In genomic region chr2:74552914-74553811, GRCh38 we compare ENCODE assay signal across 9 cellular contexts. TPM values are rescaled to one million over a fixed set of nuclear protein-coding genes. Genes with fewer than 3 reads are reported as not detected.
A peak's percentile ranks its signal among the peaks of the same experiment; 100 is the strongest.
DNase-seq lines count a peak whose midpoint lies in the region; FAIRE-seq and TF ChIP-seq lines count a peak whose summit lies in the region.
"Had no signal": no experiment of that assay in that cellular context is flagged by ENCODE, and none has a peak within 500 bp of the region (broad histone marks: within the 10 kb centered on the region; RNA-seq: fewer than 3 reads in every experiment).

No MANE protein-coding gene starts in this region.

- no peaks in the 10 kb centered on the region for H3F3A ChIP-seq in neural cell (ENCODE audit: insufficient read depth, low read length, poor library complexity, severe bottlenecking)

- no peaks in the 10 kb centered on the region for H3K9me2 ChIP-seq in neural cell (ENCODE audit: insufficient read depth, low read length)

- no peak for FAIRE-seq in urothelium cell line (lab: Jason Lieb, UNC)
- FAIRE-seq: A204.1 had no signal

- no peaks in the 10 kb centered on the region for H3K9me3 ChIP-seq in neural cell (ENCODE audit: low read length)

- TF ChIP-seq CTCF in NB4 (IDR thresholded peaks at IDR 0.05; ENCODE audit: low read depth, low read length) (no peak), neural cell (IDR thresholded peaks at IDR 0.05; ENCODE audit: poor library complexity, severe bottlenecking) (no peak)

- H3K36me3 ChIP-seq in neural cell (ENCODE audit: insufficient read depth, low read length): no peaks in the 10 kb centered on the region

- H3K27me3 ChIP-seq in neural cell (ENCODE audit: insufficient read depth, low read depth, low read length): peaks cover 47% of the 10 kb centered on the region

- peak overlapping the region; percentile 72 for H3K9ac ChIP-seq in neural cell (ENCODE audit: low read length)

- H3K4me3 ChIP-seq in NB4 (ENCODE audit: low read depth, low read length) (peak overlapping the region; percentile 8), neural cell (ENCODE audit: low read length) (peak overlapping the region; percentile 81)

- no peaks in the 10 kb centered on the region for H3K79me2 ChIP-seq in neural cell (replicated peaks; ENCODE audit: insufficient read depth, low read length)

- H2AFZ ChIP-seq in neural cell (ENCODE audit: low read depth, low read length): peak overlapping the region; percentile 79

- DNase-seq in DMS 273 (lab: John Stamatoyannopoulos, UW; ENCODE audit: unreplicated experiment) (peak; percentile 65), DMS 273 treated with DMSO at 0.1 percent for 48 hours (lab: John Stamatoyannopoulos, UW) (no peak), NB4 (ENCODE audit: low read depth) (peak; percentile 52), ecto neural progenitor cell (ENCODE audit: low spot score) (peak; percentile 76), superior temporal gyrus (ENCODE audit: extremely low spot score) (no peak), NOMO-1 treated with dmso at 0.1 percent for 144 hours (lab: John Stamatoyannopoulos, UW; ENCODE audit: unreplicated experiment) (no peak), urothelium cell line (ENCODE audit: low spot score) (no peak)

- TF ChIP-seq POLR2A in NB4 (IDR thresholded peaks at IDR 0.05; ENCODE audit: extremely low read depth, insufficient read length): no peak

- peak overlapping the region; percentile 48 for H3K4me2 ChIP-seq in neural cell (ENCODE audit: low read length)

- no peaks in the 10 kb centered on the region for H4K20me1 ChIP-seq in neural cell (ENCODE audit: insufficient read depth)

- no peak for TF ChIP-seq EP300 in neural cell (conservative IDR thresholded peaks at IDR 0.05; ENCODE audit: poor library complexity, severe bottlenecking)

- peak overlapping the region; percentile 39 for H3K27ac ChIP-seq in neural cell (ENCODE audit: low read length)

- no peak for TF ChIP-seq RAD21 in neural cell (conservative IDR thresholded peaks at IDR 0.05)

TF ChIP-seq in neural cell, 6 proteins besides CTCF, POLR2A, EP300 and RAD21:
- TF ChIP-seq MXI1 (conservative IDR thresholded peaks at IDR 0.05; ENCODE audit: poor library complexity, severe bottlenecking) (no peak), REST (IDR thresholded peaks at IDR 0.05; ENCODE audit: borderline replicate concordance) (no peak), SMC3 (conservative IDR thresholded peaks at IDR 0.05; ENCODE audit: poor library complexity) (no peak)

RNA-seq across cellular contexts. Expression of gene LOXL3, which starts 0.6 kb away (rescaled TPM):
- 17.1 and 20.1 TPM in 2 replicates for polyA plus RNA-seq in neural cell
- polyA minus RNA-seq in neural cell: 5.4 and 6.1 TPM in 2 replicates

RNA-seq across cellular contexts. Expression of gene DOK1, which starts 1.4 kb away (rescaled TPM):
- polyA plus RNA-seq in neural cell: 0.30 and 0.79 TPM in 2 replicates
- 0.97 and 1.5 TPM in 2 replicates for polyA minus RNA-seq in neural cell

RNA-seq across cellular contexts. Expression of gene HTRA2, which starts 23.4 kb away (rescaled TPM):
- 126 and 141 TPM in 2 replicates for polyA plus RNA-seq in neural cell
- polyA minus RNA-seq in neural cell: 53.6 and 55.3 TPM in 2 replicates

RNA-seq across cellular contexts. Expression of gene AUP1, which starts 23.7 kb away (rescaled TPM):
- 153 and 163 TPM in 2 replicates for polyA plus RNA-seq in neural cell
- polyA minus RNA-seq in neural cell: 48.7 and 48.9 TPM in 2 replicates

RNA-seq across cellular contexts. Expression of gene DQX1, which starts 27.1 kb away (rescaled TPM):
- 0.59 and 0.78 TPM in 2 replicates for polyA plus RNA-seq in neural cell
- 0.35 and 0.49 TPM in 2 replicates for polyA minus RNA-seq in neural cell

Comparison
In these comparisons a context has a peak if more than half of its experiments do, and no peak if none do; other contexts are left out.
1. DNase-seq: peak in DMS 273 (single experiment), NB4 (single experiment) and ecto neural progenitor cell (single experiment); none in DMS 273 treated with DMSO at 0.1 percent for 48 hours (single experiment), superior temporal gyrus (single experiment), NOMO-1 treated with dmso at 0.1 percent for 144 hours (single experiment) and urothelium cell line (single experiment).